Comparison of ENCODE assay signal across 15 cellular contexts in genomic region chr4:20026456-20026855, GRCh38.
"Had no signal": no experiment of that assay in that cellular context is flagged by ENCODE, and none has a peak within 500 bp of the region (broad histone marks: within the 10 kb centered on the region; RNA-seq: fewer than 3 reads in every experiment).

No MANE protein-coding gene starts in this region.

- DNase-seq: activated CD4-positive, alpha-beta T cell treated with anti-CD3 and anti-CD28 coated beads for 4 hours; activated CD8-positive, alpha-beta memory T cell treated with anti-CD3 and anti-CD28 coated beads, Interleukin-2, amount 50 U/mL, for 48 hours; activated CD8-positive, alpha-beta T cell treated with anti-CD3 and anti-CD28 coated beads, Interleukin-2, amount 10 ng/mL, durations not matched to agents 7 days and 5 days; activated naive CD4-positive, alpha-beta T cell; body of pancreas; dorsolateral prefrontal cortex; gastrocnemius medialis; heart right ventricle; left ventricle myocardium inferior; mesenchymal stem cell; psoas muscle; stimulated activated CD4-positive, alpha-beta T cell treated with anti-CD3 and anti-CD28 coated beads, Interleukin-2, amount 100 ng/mL, for 48 hours; stimulated activated naive CD4-positive, alpha-beta T cell treated with Interleukin-2 at 50 U/mL for 16 hours; T-helper 1 cell had no signal

- H3K4me3 ChIP-seq: body of pancreas, dorsolateral prefrontal cortex, gastrocnemius medialis, heart right ventricle, left ventricle myocardium inferior, psoas muscle, suprapubic skin had no signal
